In genomic region chr22:30205281-30206115, GRCh38 we compare ENCODE assay signal across 10 cellular contexts. TPM values are rescaled to one million over a fixed set of nuclear protein-coding genes. Genes with fewer than 3 reads are reported as not detected.
DNase-seq lines count a peak whose midpoint lies in the region; FAIRE-seq and TF ChIP-seq lines count a peak whose summit lies in the region.
"Had no signal": no experiment of that assay in that cellular context is flagged by ENCODE, and none has a peak within 500 bp of the region (broad histone marks: within the 10 kb centered on the region; RNA-seq: fewer than 3 reads in every experiment).

No MANE protein-coding gene starts in this region.

- no peaks in the 10 kb centered on the region for H3F3A ChIP-seq in MM.1S (ENCODE audit: insufficient read depth, low read length)

- no peak overlapping the region for H3K4me3 ChIP-seq in keratinocyte (ENCODE audit: control insufficient read depth in 2 of 3, extremely low read depth in 1 of 3, insufficient read depth in 2 of 3, low read depth in 1 of 3, low read length in 3 of 3)
- no peak overlapping the region for H3K4me3 ChIP-seq in small intestine (ENCODE audit: low read depth in 1 of 2, low read length in 2 of 2)
- H3K4me3 ChIP-seq in MM.1S (ENCODE audit: low read length), result no peak overlapping the region
- H3K4me3 ChIP-seq: ascending aorta had no signal

- TF ChIP-seq CTCF in keratinocyte (optimal IDR thresholded peaks at IDR 0.05 in 1 of 3, IDR thresholded peaks at IDR 0.05 in 1 of 3, conservative IDR thresholded peaks at IDR 0.05 in 1 of 3; ENCODE audit: extremely low read depth in 1 of 3, insufficient read depth in 2 of 3, low read length in 3 of 3) (no peak), MM.1S (IDR thresholded peaks at IDR 0.05; ENCODE audit: low read length) (no peak)

- dilution Hi-C loops in keratinocyte (cut with MboI; ENCODE audit: extremely low pct_ligation_motif_present, low sequenced_read_pairs), result no loop called here

- FAIRE-seq in keratinocyte (lab: Jason Lieb, UNC) (no peak), small intestine (lab: Jason Lieb, UNC) (no peak)

- H3K9me2 ChIP-seq in MM.1S (replicated peaks; ENCODE audit: insufficient read depth, low read length), result no peaks in the 10 kb centered on the region

- WGBS in small intestine, 3 donors, result 68 to 86% (median 82%) methylated on average over 25 of the region's 25 CpGs

- H3K36me3 ChIP-seq in keratinocyte (ENCODE audit: control insufficient read depth in 2 of 2, extremely low read depth in 1 of 2, insufficient read depth in 2 of 2, low read length in 2 of 2), result no peaks in the 10 kb centered on the region
- H3K36me3 ChIP-seq in small intestine (ENCODE audit: control insufficient read depth in 2 of 2, insufficient read depth in 2 of 2, low read length in 2 of 2), result no peaks in the 10 kb centered on the region
- no peaks in the 10 kb centered on the region for H3K36me3 ChIP-seq in MM.1S (replicated peaks; ENCODE audit: insufficient read depth, low read length)
- H3K36me3 ChIP-seq: ascending aorta had no signal

- peak overlapping the region; percentile 51 for H3K27ac ChIP-seq in keratinocyte (ENCODE audit: control insufficient read depth, insufficient read depth, low read length)
- H3K27ac ChIP-seq in small intestine (ENCODE audit: low read depth in 1 of 2, low read length in 1 of 2), result peak overlapping the region in 1 of 2 donors; percentile 82
- no peak overlapping the region for H3K27ac ChIP-seq in MM.1S (ENCODE audit: low read length)
- H3K27ac ChIP-seq: ascending aorta had no signal

- H4K20me1 ChIP-seq in keratinocyte (ENCODE audit: control insufficient read depth, extremely low read depth, insufficient read depth, low read length) (no peaks in the 10 kb centered on the region), MM.1S (ENCODE audit: insufficient read depth, low read length) (no peaks in the 10 kb centered on the region)

- H3K9me3 ChIP-seq in keratinocyte (ENCODE audit: control insufficient read depth, low read depth, low read length), result peaks cover 5% of the 10 kb centered on the region
- no peaks in the 10 kb centered on the region for H3K9me3 ChIP-seq in small intestine (ENCODE audit: control insufficient read depth, low read depth)
- H3K9me3 ChIP-seq in MM.1S (replicated peaks; ENCODE audit: insufficient read depth, low read length), result no peaks in the 10 kb centered on the region
- H3K9me3 ChIP-seq: ascending aorta had no signal

- no peaks in the 10 kb centered on the region for H3K79me2 ChIP-seq in keratinocyte (ENCODE audit: control insufficient read depth, insufficient read depth, low read length)
- H3K79me2 ChIP-seq in MM.1S (ENCODE audit: low read length), result no peaks in the 10 kb centered on the region

- H3K4me2 ChIP-seq in keratinocyte (ENCODE audit: control insufficient read depth, extremely low read depth, insufficient read depth, low read depth, low read length) (peak overlapping the region; percentile 52), MM.1S (ENCODE audit: low read depth, low read length) (no peak overlapping the region)

- H3K4me1 ChIP-seq in keratinocyte (ENCODE audit: control insufficient read depth, extremely low read depth, insufficient read depth, low read length) (peaks cover 46% of the 10 kb centered on the region), small intestine (ENCODE audit: control insufficient read depth in 2 of 2, insufficient read depth in 1 of 2, low read depth in 1 of 2, low read length in 1 of 2) (no peaks in the 10 kb centered on the region), MM.1S (ENCODE audit: low read length) (no peaks in the 10 kb centered on the region)

- peak; percentile 93 for DNase-seq in A172 (ENCODE audit: low spot score)
- peak; percentile 90 for DNase-seq in HK-2 (ENCODE audit: unreplicated experiment)
- peak; percentile 91 for DNase-seq in amniotic epithelial cell (ENCODE audit: low read depth)
- no peak for DNase-seq in keratinocyte (ENCODE audit: low read depth, low spot score)
- DNase-seq in small intestine, result no peak
- no peak for DNase-seq in MM.1S
- DNase-seq in Ammon's horn (ENCODE audit: low spot score), result no peak
- DNase-seq in stimulated activated CD4-positive, alpha-beta T cell treated with anti-CD3 and anti-CD28 coated beads, Interleukin-1b, Interleukin-23, amount 100 ng/mL, for 48 hours, result no peak

- peak overlapping the region; percentile 60 for H2AFZ ChIP-seq in keratinocyte (ENCODE audit: control insufficient read depth, low read length)
- no peak overlapping the region for H2AFZ ChIP-seq in MM.1S (ENCODE audit: low read length)

- H3K27me3 ChIP-seq in keratinocyte (ENCODE audit: control insufficient read depth, extremely low read depth, insufficient read depth, low read length) (no peaks in the 10 kb centered on the region), small intestine (ENCODE audit: control insufficient read depth in 2 of 2, insufficient read depth in 2 of 2, low read length in 2 of 2) (no peaks in the 10 kb centered on the region), MM.1S (replicated peaks; ENCODE audit: insufficient read depth, low read length) (peaks cover 7% of the 10 kb centered on the region; the same call in 1 of the 2 replicates)
- H3K27me3 ChIP-seq: ascending aorta had no signal

- no peaks in the 10 kb centered on the region for H3K9me1 ChIP-seq in keratinocyte (ENCODE audit: control insufficient read depth, extremely low read depth, insufficient read depth, low read length)

- H3K9ac ChIP-seq in keratinocyte (ENCODE audit: control insufficient read depth, extremely low read depth, insufficient read depth, low read length) (peak overlapping the region; percentile 51), MM.1S (ENCODE audit: low read length) (no peak overlapping the region)

RNA-seq across cellular contexts. Expression of gene LIF, which starts 41.1 kb away (rescaled TPM):
- 24.8 and 25.4 TPM in 2 replicates for total RNA-seq in A172 (2014; rRNA removed; shearing (Covaris generic))
- 1.2 to 14.3 TPM (median 3.1 TPM) in 3 replicates for polyA plus RNA-seq in keratinocyte
- 0.57 TPM for polyA plus RNA-seq in keratinocyte (2011; ENCODE audit: low read depth)
- 1.5 and 2.1 TPM in 2 replicates for polyA plus RNA-seq in keratinocyte (2011; cell fraction: cytosol; rRNA removed)
- polyA plus RNA-seq in keratinocyte (2011; cell fraction: nucleus; rRNA removed), result 22.1 and 25.6 TPM in 2 replicates
- 1.2 and 1.3 TPM in 2 replicates for polyA plus RNA-seq in keratinocyte (2012; ENCODE audit: low replicate concordance)
- polyA minus RNA-seq in keratinocyte, result 4.6 to 16.8 TPM (median 6.6 TPM) in 3 replicates
- 3.6 TPM for polyA minus RNA-seq in keratinocyte (2011; cell fraction: cytosol; rRNA and poly(A)+ RNA removed)
- polyA minus RNA-seq in keratinocyte (2011; cell fraction: nucleus; rRNA and poly(A)+ RNA removed), result 9.4 and 12.3 TPM in 2 replicates
- polyA plus RNA-seq in small intestine, result 1 to 10 TPM; 3.0 to 7.7 (median 4.2) TPM
- total RNA-seq: ascending aorta had no signal
- polyA plus RNA-seq: IgD-negative memory B cell had no signal

Comparison
In these comparisons a context has a peak if more than half of its experiments do, and no peak if none do; other contexts are left out.
1. DNase-seq: peak in A172 (single experiment), HK-2 (single experiment) and amniotic epithelial cell (single experiment); none in keratinocyte (single experiment), small intestine (single experiment), MM.1S (single experiment), Ammon's horn (single experiment) and stimulated activated CD4-positive, alpha-beta T cell treated with anti-CD3 and anti-CD28 coated beads, Interleukin-1b, Interleukin-23, amount 100 ng/mL, for 48 hours (single experiment).